1 cellular context compared by ENCODE assay signal in genomic region chr11:86688398-86689179, GRCh38.
TF ChIP-seq lines count a peak whose summit lies in the region.

No MANE protein-coding gene starts in this region.

TF ChIP-seq in GM12878, 131 proteins besides CTCF, POLR2A, EP300 and RAD21 (continued from another document):
- TF ChIP-seq ZBED1 (IDR thresholded peaks at IDR 0.05; ENCODE audit: borderline replicate concordance) (no peak), BMI1 (IDR thresholded peaks at IDR 0.05; ENCODE audit: borderline replicate concordance) (no peak), PAX5 (IDR thresholded peaks at IDR 0.05; ENCODE audit: borderline replicate concordance, low read depth, low read length) (no peak), SIX5 (IDR thresholded peaks at IDR 0.05; ENCODE audit: low read depth, low read length, severe bottlenecking) (peak; percentile 9), NKRF (conservative IDR thresholded peaks at IDR 0.05) (no peak), E2F4 (IDR thresholded peaks at IDR 0.05; ENCODE audit: low read depth, low read length) (no peak), CREB1 (IDR thresholded peaks at IDR 0.05; ENCODE audit: low read depth) (no peak), JUNB (IDR thresholded peaks at IDR 0.05) (0 out of 2 replicates have a peak, but pooled peaks have one; percentile 12), ATF7 (IDR thresholded peaks at IDR 0.05; ENCODE audit: low read depth) (no peak), RUNX3 (IDR thresholded peaks at IDR 0.05; ENCODE audit: low read length) (peak; percentile 53), RB1 (IDR thresholded peaks at IDR 0.05; ENCODE audit: borderline replicate concordance) (no peak), SREBF2 (IDR thresholded peaks at IDR 0.05; ENCODE audit: low read length) (no peak), ZNF274 (IDR thresholded peaks at IDR 0.05; ENCODE audit: insufficient read depth, insufficient read length) (no peak), NR2C1 (IDR thresholded peaks at IDR 0.05) (no peak), CBFB (IDR thresholded peaks at IDR 0.05; ENCODE audit: low read depth) (no peak), ZNF622 (IDR thresholded peaks at IDR 0.05) (no peak), IKZF2 (IDR thresholded peaks at IDR 0.05) (no peak), NFIC (IDR thresholded peaks at IDR 0.05; ENCODE audit: low read depth, low read length) (0 out of 2 replicates have a peak, but pooled peaks have one; percentile 13), SIN3A (IDR thresholded peaks at IDR 0.05; ENCODE audit: low read depth, low read length) (no peak), NR2F1 (conservative IDR thresholded peaks at IDR 0.05) (no peak), RELA (IDR thresholded peaks at IDR 0.05; ENCODE audit: borderline replicate concordance, partially characterized antibody) (no peak), EED (IDR thresholded peaks at IDR 0.05; ENCODE audit: low read depth) (no peak)
